ENCODE assay signal across 11 cellular contexts in the genomic region with DNA sequence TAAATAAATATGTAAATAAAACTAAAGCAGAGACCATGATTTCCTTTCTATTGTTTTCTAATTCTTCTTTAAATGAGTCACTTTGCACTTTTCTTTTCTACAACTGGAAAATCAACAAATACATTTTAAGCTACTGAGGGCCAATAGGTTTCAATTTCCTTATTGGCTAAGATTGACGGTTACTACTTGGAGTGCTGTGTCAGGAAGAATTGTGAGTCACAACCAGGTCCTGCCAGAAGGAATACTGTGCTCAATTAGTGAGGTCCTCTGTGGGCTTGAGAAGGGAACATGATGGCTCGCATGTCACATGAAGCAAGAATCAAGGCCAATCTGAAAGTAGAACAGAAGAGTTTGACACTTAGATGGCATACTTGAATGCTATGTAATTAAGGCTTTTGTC.
A peak's percentile ranks its signal among the peaks of the same experiment; 100 is the strongest.
DNase-seq lines count a peak whose midpoint lies in the region; ATAC-seq, FAIRE-seq and TF ChIP-seq lines count a peak whose summit lies in the region.
"Had no signal": no experiment of that assay in that cellular context is flagged by ENCODE, and none has a peak within 500 bp of the region (broad histone marks: within the 10 kb centered on the region; RNA-seq: fewer than 3 reads in every experiment).

No MANE protein-coding gene starts in this region.

- H4K8ac ChIP-seq in H1 (ENCODE audit: extremely low read depth, insufficient read depth, low read length), result no peak overlapping the region

- 92% methylated on average over 2 of the region's 2 CpGs; no CpG with 5 or more reads in 1 of the 2 experiments for WGBS in H1 (ENCODE audit: extremely low coverage in 1 of 2, insufficient coverage in 1 of 2, insufficient read length in 1 of 2, insufficient replicate concordance in 2 of 2, low coverage in 1 of 2, low lambda C conversion rate in 2 of 2, missing lambda C conversion rate in 1 of 2), 2 experiments

- peaks cover 0 to 7% (median 0%) of the 10 kb centered on the region in 4 experiments; a peak in 2 of 7 replicates for H3K4me1 ChIP-seq in H1 (replicated peaks in 1 of 4; ENCODE audit: control insufficient read depth in 3 of 4, insufficient read depth in 4 of 4, low read length in 3 of 4)
- H3K4me1 ChIP-seq in lower lobe of right lung, result no peaks in the 10 kb centered on the region

- H3K18ac ChIP-seq in H1 (ENCODE audit: extremely low read depth, low read length), result no peak overlapping the region

- no peaks in the 10 kb centered on the region for H4K20me1 ChIP-seq in H1 (replicated peaks in 1 of 2; ENCODE audit: control insufficient read depth in 1 of 2, insufficient read depth in 2 of 2, low read length in 2 of 2)

- H3K27ac ChIP-seq in H1 (ENCODE audit: low read depth, low read length), result no peak overlapping the region
- no peak overlapping the region for H3K27ac ChIP-seq in lower lobe of right lung

- peak overlapping the region; percentile 12 for H3K4ac ChIP-seq in H1 (replicated peaks; ENCODE audit: insufficient read length, low read depth, low read length)

- no peak overlapping the region for H3K56ac ChIP-seq in H1 (replicated peaks; ENCODE audit: insufficient read length, low read depth, low read length)

- H3K23me2 ChIP-seq in H1 (ENCODE audit: low read depth, low read length), result no peaks in the 10 kb centered on the region

- H3K27me3 ChIP-seq in H1 (replicated peaks in 1 of 4; ENCODE audit: control insufficient read depth in 3 of 4, extremely low read depth in 1 of 4, insufficient read depth in 3 of 4, low read length in 3 of 4) (no peaks in the 10 kb centered on the region), lower lobe of right lung (ENCODE audit: low read depth) (no peaks in the 10 kb centered on the region)

- no peak overlapping the region for H2BK120ac ChIP-seq in H1 (replicated peaks; ENCODE audit: low read depth, low read length)

- H2BK5ac ChIP-seq in H1 (ENCODE audit: low read depth, low read length), result no peak overlapping the region; the same call in 1 of the 2 replicates

- H3K4me3 ChIP-seq in H1 (ENCODE audit: extremely low read depth in 1 of 4, insufficient read depth in 2 of 4, low read depth in 3 of 4, low read length in 4 of 4) (no peak overlapping the region), lower lobe of right lung (no peak overlapping the region)

- no peak overlapping the region for H2AK5ac ChIP-seq in H1 (ENCODE audit: low read depth, low read length)

- intact Hi-C loops in lower lobe of right lung (cut with DNase I), result no loop called here

- no peak overlapping the region for H2AFZ ChIP-seq in H1 (ENCODE audit: low read length)

- no peak for TF ChIP-seq EP300 in H1 (IDR thresholded peaks at IDR 0.05; ENCODE audit: borderline replicate concordance in 1 of 2, low read depth in 2 of 2, low read length in 2 of 2)

- no peaks in the 10 kb centered on the region for H3K79me1 ChIP-seq in H1 (ENCODE audit: low read depth, low read length)

- H2BK12ac ChIP-seq in H1 (ENCODE audit: low read depth, low read length), result no peak overlapping the region

- POLR2A ChIA-PET in H1 (lab: Charles Lee; ENCODE audit: partially characterized antibody), result no interaction called here

- in situ Hi-C loops in ACHN (cut with HindIII; ENCODE audit: low pct_ligation_motif_present, low pct_unique_long_range_greater_than_20kb, low sequenced_read_pairs), result no loop called here

- TF ChIP-seq POLR2A in H1 (IDR thresholded peaks at IDR 0.05; ENCODE audit: control extremely low read depth in 1 of 2, low read depth in 2 of 2, low read length in 2 of 2), result no peak

- peak overlapping the region; percentile 16; the same call in 1 of the 2 replicates for H2BK20ac ChIP-seq in H1 (ENCODE audit: low read length)

- no peak for TF ChIP-seq CTCF in H1 (IDR thresholded peaks at IDR 0.05; ENCODE audit: control extremely low read depth in 1 of 3, insufficient read depth in 1 of 3, low read depth in 1 of 3, low read length in 3 of 3)
- no peak for TF ChIP-seq CTCF in lower lobe of right lung (IDR thresholded peaks at IDR 0.05)

- H4K91ac ChIP-seq in H1 (replicated peaks; ENCODE audit: insufficient read length, low read length), result peak overlapping the region; percentile 36

- no peaks in the 10 kb centered on the region for H3K36me3 ChIP-seq in H1 (ENCODE audit: control insufficient read depth in 2 of 4, insufficient read depth in 4 of 4, low read length in 3 of 4)
- no peaks in the 10 kb centered on the region for H3K36me3 ChIP-seq in lower lobe of right lung

- H3K4me2 ChIP-seq in H1 (ENCODE audit: insufficient read depth in 1 of 2, low read depth in 2 of 2, low read length in 2 of 2), result no peak overlapping the region

- no peak for FAIRE-seq in H1 (lab: Jason Lieb, UNC)

- no peak for TF ChIP-seq RAD21 in H1 (IDR thresholded peaks at IDR 0.05 in 1 of 2, conservative IDR thresholded peaks at IDR 0.05 in 1 of 2; ENCODE audit: low read depth in 2 of 2, low read length in 2 of 2)

- peak; percentile 30 for DNase-seq in ACHN
- peak; percentile 28 for DNase-seq in LoVo (ENCODE audit: low spot score)
- DNase-seq in H1 (ENCODE audit: low read depth in 1 of 2, low spot score in 2 of 2), result no peak
- no peak for DNase-seq in lower lobe of right lung
- DNase-seq in NCI-H2107 treated with DMSO at 0.1 percent for 48 hours (lab: John Stamatoyannopoulos, UW; ENCODE audit: unreplicated experiment), result no peak
- DNase-seq in GF-D8 (lab: John Stamatoyannopoulos, UW), result no peak
- DNase-seq in NCI-H1092 (lab: John Stamatoyannopoulos, UW), result no peak
- no peak for DNase-seq in amniotic stem cell (lab: John Stamatoyannopoulos, UW)
- DNase-seq: activated CD4-positive, alpha-beta T cell treated with anti-CD3 and anti-CD28 coated beads for 48 hours; NCI-H2227 treated with DMSO at 0.1 percent for 48 hours had no signal

- H4K5ac ChIP-seq in H1 (ENCODE audit: insufficient read length, low read depth, low read length), result no peak overlapping the region

- ATAC-seq in lower lobe of right lung, result peak; percentile 30 to 50
- ATAC-seq: stimulated activated memory B cell treated with anti-CD40 and anti-IgM and Interleukin-4, amounts not matched to agents 10 μg/mL and 1 μg/mL and 100 μg/mL, for 72 hours had no signal

- no peak overlapping the region for H3K14ac ChIP-seq in H1 (ENCODE audit: insufficient read length)

- CTCF ChIA-PET in H1 (lab: Charles Lee; ENCODE audit: partially characterized antibody), result no interaction called here

- no peak overlapping the region for H3K23ac ChIP-seq in H1 (ENCODE audit: insufficient read length)

- H3K9me3 ChIP-seq in H1 (ENCODE audit: insufficient read depth in 2 of 2, low read depth in 1 of 2, low read length in 1 of 2) (no peaks in the 10 kb centered on the region), lower lobe of right lung (no peaks in the 10 kb centered on the region)

- no peak overlapping the region for H3K9ac ChIP-seq in H1 (replicated peaks in 1 of 4; ENCODE audit: extremely low read depth in 1 of 4, low read depth in 3 of 4, low read length in 3 of 4)

- no peak overlapping the region for H2BK15ac ChIP-seq in H1 (ENCODE audit: low read length)

- H3K79me2 ChIP-seq in H1 (ENCODE audit: control insufficient read depth in 1 of 2, insufficient read depth in 2 of 2, low read length in 2 of 2), result no peaks in the 10 kb centered on the region

TF ChIP-seq in H1, 55 proteins besides CTCF, POLR2A, EP300 and RAD21:
- TF ChIP-seq JUND (IDR thresholded peaks at IDR 0.05; ENCODE audit: low read length), result no peak
- TF ChIP-seq NANOG (IDR thresholded peaks at IDR 0.05; ENCODE audit: insufficient read depth, low read depth, low read length, poor library complexity, severe bottlenecking), result no peak
- TF ChIP-seq SIRT6 (IDR thresholded peaks at IDR 0.05; ENCODE audit: low read length), result no peak
- no peak for TF ChIP-seq RNF2 (IDR thresholded peaks at IDR 0.05; ENCODE audit: borderline replicate concordance, low read depth, low read length, missing control alignments, poor library complexity, severe bottlenecking)
- no peak for TF ChIP-seq NRF1 (IDR thresholded peaks at IDR 0.05; ENCODE audit: low read depth, low read length)
- TF ChIP-seq, protein P1, sequence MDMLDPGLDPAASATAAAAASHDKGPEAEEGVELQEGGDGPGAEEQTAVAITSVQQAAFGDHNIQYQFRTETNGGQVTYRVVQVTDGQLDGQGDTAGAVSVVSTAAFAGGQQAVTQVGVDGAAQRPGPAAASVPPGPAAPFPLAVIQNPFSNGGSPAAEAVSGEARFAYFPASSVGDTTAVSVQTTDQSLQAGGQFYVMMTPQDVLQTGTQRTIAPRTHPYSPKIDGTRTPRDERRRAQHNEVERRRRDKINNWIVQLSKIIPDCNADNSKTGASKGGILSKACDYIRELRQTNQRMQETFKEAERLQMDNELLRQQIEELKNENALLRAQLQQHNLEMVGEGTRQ (IDR thresholded peaks at IDR 0.05; ENCODE audit: low read length), result no peak
- no peak for TF ChIP-seq CEBPB (IDR thresholded peaks at IDR 0.05; ENCODE audit: low read depth, low read length)
- no peak for TF ChIP-seq BRCA1 (IDR thresholded peaks at IDR 0.05; ENCODE audit: low read depth, low read length)
- TF ChIP-seq ZNF274 (IDR thresholded peaks at IDR 0.05; ENCODE audit: borderline replicate concordance, extremely low read depth, low read length), result no peak
- no peak for TF ChIP-seq SAP30 (IDR thresholded peaks at IDR 0.05; ENCODE audit: insufficient read depth, insufficient replicate concordance, low read length)
- no peak for TF ChIP-seq HDAC2 (IDR thresholded peaks at IDR 0.05; ENCODE audit: borderline replicate concordance in 1 of 2, low read depth in 2 of 2, low read length in 2 of 2)
- no peak for TF ChIP-seq CHD1 (IDR thresholded peaks at IDR 0.05; ENCODE audit: low read depth, low read length)
- TF ChIP-seq TEAD4 (IDR thresholded peaks at IDR 0.05; ENCODE audit: low read depth, low read length), result no peak
- no peak for TF ChIP-seq KDM5A (IDR thresholded peaks at IDR 0.05; ENCODE audit: low read length)
- TF ChIP-seq BACH1 (IDR thresholded peaks at IDR 0.05; ENCODE audit: low read length), result no peak

Comparison
In these comparisons a context has a peak if more than half of its experiments do, and no peak if none do; other contexts are left out.
1. DNase-seq: peak in ACHN (single experiment) and LoVo (single experiment); none in H1 (0 of 2), lower lobe of right lung (single experiment), NCI-H2107 treated with DMSO at 0.1 percent for 48 hours (single experiment), GF-D8 (single experiment), NCI-H1092 (single experiment) and amniotic stem cell (single experiment).